In the genomic region with DNA sequence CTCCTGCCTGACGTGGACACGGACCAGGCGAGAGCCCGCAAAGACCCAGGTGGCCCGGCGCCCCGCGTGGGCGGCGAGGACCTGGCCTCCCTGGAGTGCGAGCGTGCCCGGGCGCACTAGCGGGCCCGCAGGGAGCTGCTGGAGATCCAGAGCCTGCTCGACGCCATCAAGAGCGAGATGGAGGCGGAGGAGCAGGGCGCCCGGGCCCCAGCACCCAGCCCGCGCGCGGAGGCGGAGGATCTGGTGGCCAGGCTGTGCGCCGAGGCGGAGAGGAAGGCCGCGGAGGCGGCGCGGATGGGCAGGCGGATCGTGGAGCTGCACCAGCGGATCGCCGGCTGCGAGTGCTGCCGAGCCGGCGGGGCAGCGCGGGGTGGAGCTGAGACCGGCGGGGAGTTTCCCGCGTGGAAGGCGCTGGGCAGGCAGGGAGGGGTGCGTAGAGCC, we compare ENCODE assay signal across 8 cellular contexts. TPM values are rescaled to one million over a fixed set of nuclear protein-coding genes. Genes with fewer than 3 reads are reported as not detected.
DNase-seq lines count a peak whose midpoint lies in the region; ATAC-seq and TF ChIP-seq lines count a peak whose summit lies in the region.

No MANE protein-coding gene starts in this region.

- no peak overlapping the region for H4K12ac ChIP-seq in trophoblast cell (ENCODE audit: low read depth, low read length)

- ATAC-seq in HG03442 (IDR thresholded peaks at IDR 0.05; ENCODE audit: unreplicated experiment) (no peak), GM19452 (IDR thresholded peaks at IDR 0.05; ENCODE audit: unreplicated experiment) (no peak)

- peak overlapping the region; percentile 50 for H3K4me2 ChIP-seq in trophoblast cell (ENCODE audit: low read length)

- H3K9ac ChIP-seq in trophoblast cell (ENCODE audit: low read length): no peak overlapping the region

- TF ChIP-seq CTCF in GM12864 (IDR thresholded peaks at IDR 0.05; ENCODE audit: low read depth, low read length, missing control alignments) (no peak), fibroblast of pulmonary artery (IDR thresholded peaks at IDR 0.05; ENCODE audit: low read length, missing control alignments) (no peak)

- no peaks in the 10 kb centered on the region for H3K79me1 ChIP-seq in trophoblast cell (ENCODE audit: low read length)

- no peak overlapping the region for H3K4ac ChIP-seq in trophoblast cell (ENCODE audit: low read depth, low read length)

- H2AFZ ChIP-seq in trophoblast cell (ENCODE audit: insufficient read depth, low read length, poor library complexity): no peak overlapping the region

- no peak overlapping the region for H4K8ac ChIP-seq in trophoblast cell (ENCODE audit: low read depth, low read length)

- H3K23ac ChIP-seq in trophoblast cell (ENCODE audit: low read length): no peak overlapping the region

- H3K9me3 ChIP-seq in trophoblast cell (ENCODE audit: insufficient read depth, low read depth, low read length): no peaks in the 10 kb centered on the region

- H3K27ac ChIP-seq in trophoblast cell (ENCODE audit: low read depth, low read length): no peak overlapping the region

- no peak overlapping the region for H3K18ac ChIP-seq in trophoblast cell (ENCODE audit: low read length)

- H3K4me3 ChIP-seq in GM12864 (ENCODE audit: low read depth, low read length) (peak overlapping the region; percentile 21), fibroblast of pulmonary artery (replicated peaks; ENCODE audit: low read depth, low read length) (peak overlapping the region; percentile 38), trophoblast cell (ENCODE audit: low read depth, low read length) (peak overlapping the region; percentile 1)

- no peaks in the 10 kb centered on the region for H3K36me3 ChIP-seq in trophoblast cell (ENCODE audit: control insufficient read depth in 1 of 2, insufficient read depth in 2 of 2, low read length in 2 of 2)

- no peak overlapping the region for H2AK5ac ChIP-seq in trophoblast cell (ENCODE audit: low read length)

- H2BK12ac ChIP-seq in trophoblast cell (ENCODE audit: low read length): no peak overlapping the region

- DNase-seq in GM12864 (ENCODE audit: low read depth) (no peak), fibroblast of pulmonary artery (ENCODE audit: low read depth) (peak; percentile 26), trophoblast cell (no peak), cortex of kidney (lab: John Stamatoyannopoulos, UW) (no peak), ecto neural progenitor cell (ENCODE audit: low spot score) (no peak)
- peak; percentile 53 to 68 for DNase-seq in activated T-cell treated with anti-CD3 and anti-CD28 coated beads, Interleukin-2, amount 50 U/mL, for 48 hours

- WGBS in trophoblast cell (ENCODE audit: extremely low coverage, insufficient coverage, insufficient read length): no CpG with 5 or more reads among the region's 52 CpGs

- H4K91ac ChIP-seq in trophoblast cell (ENCODE audit: low read depth, low read length): no peak overlapping the region

- no peaks in the 10 kb centered on the region for H3K79me2 ChIP-seq in trophoblast cell (ENCODE audit: control insufficient read depth, insufficient read depth, low read length, poor library complexity)

- H2BK120ac ChIP-seq in trophoblast cell (ENCODE audit: insufficient read depth, low read length, poor library complexity): no peak overlapping the region

- H3K14ac ChIP-seq in trophoblast cell (ENCODE audit: low read length): no peak overlapping the region

- no peak overlapping the region for H2BK5ac ChIP-seq in trophoblast cell (ENCODE audit: low read depth, low read length, poor library complexity)

- no peaks in the 10 kb centered on the region for H3K4me1 ChIP-seq in trophoblast cell (ENCODE audit: control insufficient read depth in 1 of 2, insufficient read depth in 2 of 2, low read length in 2 of 2)

- H3K27me3 ChIP-seq in trophoblast cell (ENCODE audit: insufficient read depth, low read length): peaks cover 11% of the 10 kb centered on the region

RNA-seq across cellular contexts. Expression of gene MRFAP1, which starts 18.2 kb away (rescaled TPM):
- 197 and 208 TPM in 2 replicates for polyA plus RNA-seq in trophoblast cell (2013)

RNA-seq across cellular contexts. Expression of gene S100P, which starts 35.0 kb away (rescaled TPM):
- 761 and 882 TPM in 2 replicates for polyA plus RNA-seq in trophoblast cell (2013)

RNA-seq across cellular contexts. Expression of gene MRFAP1L1, which starts 51.0 kb away (rescaled TPM):
- 41.1 and 42.0 TPM in 2 replicates for polyA plus RNA-seq in trophoblast cell (2013)

RNA-seq across cellular contexts. Expression of gene BLOC1S4, which starts 57.3 kb away (rescaled TPM):
- polyA plus RNA-seq in trophoblast cell (2013): 16.8 TPM in 2 replicates

Comparison
In these comparisons a context has a peak if more than half of its experiments do, and no peak if none do; other contexts are left out.
1. DNase-seq: peak in activated T-cell treated with anti-CD3 and anti-CD28 coated beads, Interleukin-2, amount 50 U/mL, for 48 hours (2 of 2) and fibroblast of pulmonary artery (single experiment); none in GM12864 (single experiment), trophoblast cell (0 of 2), cortex of kidney (single experiment) and ecto neural progenitor cell (single experiment).
2. Peak in every context shown above with its lines, with median percentiles within 50 percentile points of each other: H3K4me3 ChIP-seq.